In the genomic region with DNA sequence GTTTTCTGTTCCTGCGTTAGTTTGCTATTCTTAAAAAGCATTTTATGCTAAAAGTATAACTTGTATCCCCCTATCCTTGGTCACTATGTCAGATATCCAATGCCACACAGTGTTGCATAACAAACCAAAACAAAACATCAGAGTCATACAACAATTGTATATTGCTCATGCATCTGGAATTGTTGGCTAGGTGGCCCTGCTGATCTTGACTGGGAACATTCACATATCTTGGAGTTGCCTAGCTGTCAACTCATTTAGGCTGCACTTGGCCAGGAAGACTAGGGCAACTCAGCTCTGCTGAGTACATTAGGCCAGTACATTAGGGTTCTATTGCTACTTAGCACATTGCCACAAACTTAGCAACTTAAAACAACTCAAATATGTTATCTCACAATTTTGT, we compare ENCODE assay signal across 21 cellular contexts.
"Had no signal": no experiment of that assay in that cellular context is flagged by ENCODE, and none has a peak within 500 bp of the region (broad histone marks: within the 10 kb centered on the region; RNA-seq: fewer than 3 reads in every experiment).

No MANE protein-coding gene starts in this region.

- H3K36me3 ChIP-seq: esophagus squamous epithelium, heart left ventricle, neutrophil, right lobe of liver, stomach, thoracic aorta, transverse colon had no signal

- H3K4me3 Mint-ChIP-seq: dendritic cell treated with granulocyte-macrophage colony-stimulating factor and Interleukin-4, amounts not matched to agents 40 ng/mL and 50 ng/mL, for 4 days; effector memory CD8-positive, alpha-beta T cell; naive thymus-derived CD4-positive, alpha-beta T cell had no signal

- H3K4me3 ChIP-seq: esophagus squamous epithelium, heart left ventricle, psoas muscle, right lobe of liver, skin epidermis, stomach, thoracic aorta, transverse colon had no signal

- H3K9me3 Mint-ChIP-seq: dendritic cell treated with granulocyte-macrophage colony-stimulating factor and Interleukin-4, amounts not matched to agents 40 ng/mL and 50 ng/mL, for 4 days had no signal

- H3K36me3 Mint-ChIP-seq: naive thymus-derived CD4-positive, alpha-beta T cell had no signal

- H3K27me3 Mint-ChIP-seq: dendritic cell treated with granulocyte-macrophage colony-stimulating factor and Interleukin-4, amounts not matched to agents 40 ng/mL and 50 ng/mL, for 4 days; effector memory CD8-positive, alpha-beta T cell; naive thymus-derived CD4-positive, alpha-beta T cell had no signal

- DNase-seq: effector memory CD8-positive, alpha-beta T cell; esophagus squamous epithelium; heart left ventricle; hippocampal formation; left colon; left ventricle myocardium superior; mesendoderm; naive thymus-derived CD4-positive, alpha-beta T cell; psoas muscle; retina; right lobe of liver; stimulated activated CD4-positive, alpha-beta T cell treated with anti-CD3 and anti-CD28 coated beads, Interleukin-2, amount 100 ng/mL, for 24 hours; stimulated activated CD4-positive, alpha-beta T cell treated with anti-CD3 and anti-CD28 coated beads, Interleukin-4, amount 100 ng/mL, for 4 hours; stimulated activated naive CD4-positive, alpha-beta T cell; stomach; substantia nigra; transverse colon had no signal

- H3K27me3 ChIP-seq: esophagus squamous epithelium, heart left ventricle, neutrophil, right lobe of liver, stomach, transverse colon had no signal

- ATAC-seq: effector memory CD8-positive, alpha-beta T cell; heart left ventricle; left colon; left ventricle myocardium superior; naive thymus-derived CD4-positive, alpha-beta T cell; psoas muscle; right lobe of liver had no signal

- H3K4me1 Mint-ChIP-seq: naive thymus-derived CD4-positive, alpha-beta T cell had no signal

- H3K4me1 ChIP-seq: esophagus squamous epithelium, heart left ventricle, psoas muscle, right lobe of liver, stomach, transverse colon had no signal

- H3K27ac Mint-ChIP-seq: dendritic cell treated with granulocyte-macrophage colony-stimulating factor and Interleukin-4, amounts not matched to agents 40 ng/mL and 50 ng/mL, for 4 days; effector memory CD8-positive, alpha-beta T cell; naive thymus-derived CD4-positive, alpha-beta T cell had no signal

- H3K9me3 ChIP-seq: esophagus squamous epithelium, heart left ventricle, neutrophil, psoas muscle, right lobe of liver, stomach, thoracic aorta, transverse colon had no signal

- H3K27ac ChIP-seq: esophagus squamous epithelium, heart left ventricle, neutrophil, psoas muscle, right lobe of liver, skin epidermis, stomach, thoracic aorta, transverse colon had no signal
